1 cellular context compared by ENCODE assay signal in genomic region chr9:120846906-120847305, GRCh38.
TF ChIP-seq lines count a peak whose summit lies in the region.

No MANE protein-coding gene starts in this region.

TF ChIP-seq in endothelial cell of umbilical vein, 7 proteins besides CTCF, POLR2A, EP300 and RAD21:
- TF ChIP-seq JUN (IDR thresholded peaks at IDR 0.05; ENCODE audit: borderline replicate concordance, insufficient read depth, insufficient read length, low read depth) (no peak), MAX (IDR thresholded peaks at IDR 0.05; ENCODE audit: insufficient read depth, insufficient read length) (no peak)
